ENCODE assay signal across 1 cellular context in genomic region chr1:174953657-174954435, GRCh38.
TF ChIP-seq lines count a peak whose summit lies in the region.

No MANE protein-coding gene starts in this region.

TF ChIP-seq in GM12878, 131 proteins besides CTCF, POLR2A, EP300 and RAD21 (continued from another document and continues in another):
- TF ChIP-seq ZBTB11 (CRISPR knock-in tag; IDR thresholded peaks at IDR 0.05): no peak
- no peak for TF ChIP-seq USF2 (IDR thresholded peaks at IDR 0.05; ENCODE audit: borderline replicate concordance, low read depth, low read length)
- TF ChIP-seq SUZ12 (IDR thresholded peaks at IDR 0.05; ENCODE audit: unreplicated experiment): no peak
- no peak for TF ChIP-seq CBX3 (IDR thresholded peaks at IDR 0.05; ENCODE audit: borderline replicate concordance, low read depth)
- peak; percentile 76 for TF ChIP-seq MLLT1 (IDR thresholded peaks at IDR 0.05)
- TF ChIP-seq CREB1 (IDR thresholded peaks at IDR 0.05; ENCODE audit: low read depth): peak; percentile 60; the same call in 1 of the 2 replicates
- no peak for TF ChIP-seq MYC (IDR thresholded peaks at IDR 0.05; ENCODE audit: insufficient read depth, insufficient read length, insufficient replicate concordance, low read length, severe bottlenecking)
- TF ChIP-seq WRNIP1 (IDR thresholded peaks at IDR 0.05; ENCODE audit: borderline replicate concordance, low read depth, low read length): no peak
- TF ChIP-seq, protein P1, sequence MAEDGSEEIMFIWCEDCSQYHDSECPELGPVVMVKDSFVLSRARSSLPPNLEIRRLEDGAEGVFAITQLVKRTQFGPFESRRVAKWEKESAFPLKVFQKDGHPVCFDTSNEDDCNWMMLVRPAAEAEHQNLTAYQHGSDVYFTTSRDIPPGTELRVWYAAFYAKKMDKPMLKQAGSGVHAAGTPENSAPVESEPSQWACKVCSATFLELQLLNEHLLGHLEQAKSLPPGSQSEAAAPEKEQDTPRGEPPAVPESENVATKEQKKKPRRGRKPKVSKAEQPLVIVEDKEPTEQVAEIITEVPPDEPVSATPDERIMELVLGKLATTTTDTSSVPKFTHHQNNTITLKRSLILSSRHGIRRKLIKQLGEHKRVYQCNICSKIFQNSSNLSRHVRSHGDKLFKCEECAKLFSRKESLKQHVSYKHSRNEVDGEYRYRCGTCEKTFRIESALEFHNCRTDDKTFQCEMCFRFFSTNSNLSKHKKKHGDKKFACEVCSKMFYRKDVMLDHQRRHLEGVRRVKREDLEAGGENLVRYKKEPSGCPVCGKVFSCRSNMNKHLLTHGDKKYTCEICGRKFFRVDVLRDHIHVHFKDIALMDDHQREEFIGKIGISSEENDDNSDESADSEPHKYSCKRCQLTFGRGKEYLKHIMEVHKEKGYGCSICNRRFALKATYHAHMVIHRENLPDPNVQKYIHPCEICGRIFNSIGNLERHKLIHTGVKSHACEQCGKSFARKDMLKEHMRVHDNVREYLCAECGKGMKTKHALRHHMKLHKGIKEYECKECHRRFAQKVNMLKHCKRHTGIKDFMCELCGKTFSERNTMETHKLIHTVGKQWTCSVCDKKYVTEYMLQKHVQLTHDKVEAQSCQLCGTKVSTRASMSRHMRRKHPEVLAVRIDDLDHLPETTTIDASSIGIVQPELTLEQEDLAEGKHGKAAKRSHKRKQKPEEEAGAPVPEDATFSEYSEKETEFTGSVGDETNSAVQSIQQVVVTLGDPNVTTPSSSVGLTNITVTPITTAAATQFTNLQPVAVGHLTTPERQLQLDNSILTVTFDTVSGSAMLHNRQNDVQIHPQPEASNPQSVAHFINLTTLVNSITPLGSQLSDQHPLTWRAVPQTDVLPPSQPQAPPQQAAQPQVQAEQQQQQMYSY (CRISPR knock-in tag; IDR thresholded peaks at IDR 0.05): no peak
- TF ChIP-seq NRF1 (conservative IDR thresholded peaks at IDR 0.05; ENCODE audit: low read depth, low read length): no peak
- no peak for TF ChIP-seq SIX5 (IDR thresholded peaks at IDR 0.05; ENCODE audit: low read depth, low read length, severe bottlenecking)
- TF ChIP-seq SRF (IDR thresholded peaks at IDR 0.05; ENCODE audit: low read depth in 2 of 2, low read length in 2 of 2): no peak
- TF ChIP-seq BMI1 (IDR thresholded peaks at IDR 0.05; ENCODE audit: borderline replicate concordance): peak; percentile 48
- no peak for TF ChIP-seq SP1 (IDR thresholded peaks at IDR 0.05; ENCODE audit: low read depth, low read length)
- no peak for TF ChIP-seq POLR2AphosphoS2 (IDR thresholded peaks at IDR 0.05; ENCODE audit: low read depth, low read length)
- TF ChIP-seq TBL1XR1 (IDR thresholded peaks at IDR 0.05; ENCODE audit: low read depth, low read length): no peak
- peak; percentile 86 for TF ChIP-seq NBN (IDR thresholded peaks at IDR 0.05)
- peak; percentile 74 for TF ChIP-seq ATF7 (IDR thresholded peaks at IDR 0.05; ENCODE audit: low read depth)
- no peak for TF ChIP-seq KDM1A (IDR thresholded peaks at IDR 0.05; ENCODE audit: borderline replicate concordance)
- no peak for TF ChIP-seq USF1 (IDR thresholded peaks at IDR 0.05; ENCODE audit: borderline replicate concordance, extremely low read length, insufficient read depth, low read depth, low read length)
- no peak for TF ChIP-seq PML (IDR thresholded peaks at IDR 0.05; ENCODE audit: low read length)
- peak; percentile 32; the same call in 1 of the 2 replicates for TF ChIP-seq CREM (IDR thresholded peaks at IDR 0.05; ENCODE audit: low read depth)
- TF ChIP-seq, protein P2, sequence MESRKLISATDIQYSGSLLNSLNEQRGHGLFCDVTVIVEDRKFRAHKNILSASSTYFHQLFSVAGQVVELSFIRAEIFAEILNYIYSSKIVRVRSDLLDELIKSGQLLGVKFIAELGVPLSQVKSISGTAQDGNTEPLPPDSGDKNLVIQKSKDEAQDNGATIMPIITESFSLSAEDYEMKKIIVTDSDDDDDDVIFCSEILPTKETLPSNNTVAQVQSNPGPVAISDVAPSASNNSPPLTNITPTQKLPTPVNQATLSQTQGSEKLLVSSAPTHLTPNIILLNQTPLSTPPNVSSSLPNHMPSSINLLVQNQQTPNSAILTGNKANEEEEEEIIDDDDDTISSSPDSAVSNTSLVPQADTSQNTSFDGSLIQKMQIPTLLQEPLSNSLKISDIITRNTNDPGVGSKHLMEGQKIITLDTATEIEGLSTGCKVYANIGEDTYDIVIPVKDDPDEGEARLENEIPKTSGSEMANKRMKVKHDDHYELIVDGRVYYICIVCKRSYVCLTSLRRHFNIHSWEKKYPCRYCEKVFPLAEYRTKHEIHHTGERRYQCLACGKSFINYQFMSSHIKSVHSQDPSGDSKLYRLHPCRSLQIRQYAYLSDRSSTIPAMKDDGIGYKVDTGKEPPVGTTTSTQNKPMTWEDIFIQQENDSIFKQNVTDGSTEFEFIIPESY (IDR thresholded peaks at IDR 0.05): no peak
- no peak for TF ChIP-seq CBFB (IDR thresholded peaks at IDR 0.05; ENCODE audit: low read depth)
- 0 out of 2 replicates have a peak, but pooled peaks have one; percentile 23 for TF ChIP-seq MEF2A (IDR thresholded peaks at IDR 0.05; ENCODE audit: insufficient read depth, low read depth, low read length)
- TF ChIP-seq SREBF1 (IDR thresholded peaks at IDR 0.05; ENCODE audit: low read length): no peak
- no peak for TF ChIP-seq NFXL1 (IDR thresholded peaks at IDR 0.05; ENCODE audit: borderline replicate concordance)
- TF ChIP-seq ZBED1 (IDR thresholded peaks at IDR 0.05; ENCODE audit: borderline replicate concordance): peak; percentile 53; the same call in 1 of the 2 replicates
- TF ChIP-seq SPI1 (IDR thresholded peaks at IDR 0.05; ENCODE audit: borderline replicate concordance, insufficient read depth, low read depth, low read length): no peak
- TF ChIP-seq, protein P3, sequence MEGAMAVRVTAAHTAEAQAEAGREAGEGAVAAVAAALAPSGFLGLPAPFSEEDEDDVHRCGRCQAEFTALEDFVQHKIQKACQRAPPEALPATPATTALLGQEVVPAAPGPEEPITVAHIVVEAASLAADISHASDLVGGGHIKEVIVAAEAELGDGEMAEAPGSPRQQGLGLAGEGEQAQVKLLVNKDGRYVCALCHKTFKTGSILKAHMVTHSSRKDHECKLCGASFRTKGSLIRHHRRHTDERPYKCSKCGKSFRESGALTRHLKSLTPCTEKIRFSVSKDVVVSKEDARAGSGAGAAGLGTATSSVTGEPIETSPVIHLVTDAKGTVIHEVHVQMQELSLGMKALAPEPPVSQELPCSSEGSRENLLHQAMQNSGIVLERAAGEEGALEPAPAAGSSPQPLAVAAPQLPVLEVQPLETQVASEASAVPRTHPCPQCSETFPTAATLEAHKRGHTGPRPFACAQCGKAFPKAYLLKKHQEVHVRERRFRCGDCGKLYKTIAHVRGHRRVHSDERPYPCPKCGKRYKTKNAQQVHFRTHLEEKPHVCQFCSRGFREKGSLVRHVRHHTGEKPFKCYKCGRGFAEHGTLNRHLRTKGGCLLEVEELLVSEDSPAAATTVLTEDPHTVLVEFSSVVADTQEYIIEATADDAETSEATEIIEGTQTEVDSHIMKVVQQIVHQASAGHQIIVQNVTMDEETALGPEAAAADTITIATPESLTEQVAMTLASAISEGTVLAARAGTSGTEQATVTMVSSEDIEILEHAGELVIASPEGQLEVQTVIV (IDR thresholded peaks at IDR 0.05; ENCODE audit: borderline replicate concordance, partially characterized antibody): no peak
- TF ChIP-seq KLF5 (IDR thresholded peaks at IDR 0.05; ENCODE audit: partially characterized antibody): no peak
- peak; percentile 63; the same call in 1 of the 2 replicates for TF ChIP-seq DPF2 (IDR thresholded peaks at IDR 0.05)
- TF ChIP-seq, protein P4, sequence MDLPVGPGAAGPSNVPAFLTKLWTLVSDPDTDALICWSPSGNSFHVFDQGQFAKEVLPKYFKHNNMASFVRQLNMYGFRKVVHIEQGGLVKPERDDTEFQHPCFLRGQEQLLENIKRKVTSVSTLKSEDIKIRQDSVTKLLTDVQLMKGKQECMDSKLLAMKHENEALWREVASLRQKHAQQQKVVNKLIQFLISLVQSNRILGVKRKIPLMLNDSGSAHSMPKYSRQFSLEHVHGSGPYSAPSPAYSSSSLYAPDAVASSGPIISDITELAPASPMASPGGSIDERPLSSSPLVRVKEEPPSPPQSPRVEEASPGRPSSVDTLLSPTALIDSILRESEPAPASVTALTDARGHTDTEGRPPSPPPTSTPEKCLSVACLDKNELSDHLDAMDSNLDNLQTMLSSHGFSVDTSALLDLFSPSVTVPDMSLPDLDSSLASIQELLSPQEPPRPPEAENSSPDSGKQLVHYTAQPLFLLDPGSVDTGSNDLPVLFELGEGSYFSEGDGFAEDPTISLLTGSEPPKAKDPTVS (IDR thresholded peaks at IDR 0.05; ENCODE audit: low read depth, low read length): no peak
- TF ChIP-seq TCF3 (IDR thresholded peaks at IDR 0.05; ENCODE audit: borderline replicate concordance, insufficient read depth, low read depth, low read length): no peak
- no peak; the same call in 1 of the 2 replicates for TF ChIP-seq FOXM1 (IDR thresholded peaks at IDR 0.05; ENCODE audit: low read depth, low read length)
- TF ChIP-seq ZSCAN29 (IDR thresholded peaks at IDR 0.05): no peak
- TF ChIP-seq HDGF (IDR thresholded peaks at IDR 0.05): no peak
- peak; percentile 21; the same call in 1 of the 2 replicates for TF ChIP-seq YBX1 (IDR thresholded peaks at IDR 0.05)
- no peak for TF ChIP-seq CEBPB (IDR thresholded peaks at IDR 0.05; ENCODE audit: borderline replicate concordance in 1 of 2, low read depth in 2 of 2, low read length in 2 of 2)
- peak; percentile 95 to 96 for TF ChIP-seq IKZF2 (IDR thresholded peaks at IDR 0.05)
- TF ChIP-seq SKIL (IDR thresholded peaks at IDR 0.05; ENCODE audit: low read depth, poor library complexity, severe bottlenecking): peak; percentile 86
- TF ChIP-seq PAX5 (IDR thresholded peaks at IDR 0.05; ENCODE audit: borderline replicate concordance, low read depth, low read length): no peak
- TF ChIP-seq MYB (IDR thresholded peaks at IDR 0.05; ENCODE audit: borderline replicate concordance, low read depth, low read length): no peak
- TF ChIP-seq HDAC2 (IDR thresholded peaks at IDR 0.05): no peak
- TF ChIP-seq TCF7 (IDR thresholded peaks at IDR 0.05; ENCODE audit: borderline replicate concordance): peak; percentile 55; the same call in 1 of the 2 replicates
